38 cellular contexts compared by ENCODE assay signal in the genomic region with DNA sequence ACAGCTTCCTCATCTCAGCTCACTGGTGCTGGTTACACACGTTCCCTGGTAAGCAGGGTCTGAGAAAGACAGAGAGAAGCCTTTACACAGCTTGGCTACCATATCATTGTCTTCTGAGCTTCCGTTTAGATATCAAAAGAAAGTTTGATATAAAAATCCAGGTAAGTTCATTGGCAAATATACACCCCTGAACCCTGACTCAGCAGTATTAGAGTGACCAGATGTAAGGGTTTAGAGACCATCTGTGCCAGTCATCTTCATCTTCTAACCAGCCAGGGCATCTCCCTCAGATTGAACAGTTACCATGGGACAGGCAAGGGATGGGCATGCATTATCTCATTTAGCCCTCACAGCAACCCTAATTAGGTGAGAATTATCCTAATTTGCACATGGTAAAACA.
"Had no signal": no experiment of that assay in that cellular context is flagged by ENCODE, and none has a peak within 500 bp of the region (broad histone marks: within the 10 kb centered on the region; RNA-seq: fewer than 3 reads in every experiment).

No MANE protein-coding gene starts in this region.

- H3K9me3 ChIP-seq: ascending aorta had no signal

- H3K4me3 ChIP-seq: ascending aorta, cardiac muscle cell had no signal

- ATAC-seq: activated CD8-positive, alpha-beta T cell treated with anti-CD3 and anti-CD28 coated beads for 36 hours; activated naive CD8-positive, alpha-beta T cell treated with anti-CD3 and anti-CD28 coated beads, Interleukin-2, amount 50 U/mL, for 24 hours; activated T-cell treated with anti-CD3 and anti-CD28 coated beads, Interleukin-2, amount 50 U/mL, for 4 hours; activated T-cell treated with anti-CD3 and anti-CD28 coated beads, Interleukin-2, amount 50 U/mL, for 72 hours; activated T-helper 17 cell treated with anti-CD3 and anti-CD28 coated beads, Interleukin-2, amount 50 U/mL, for 72 hours had no signal

- H3K27me3 ChIP-seq: ascending aorta, cardiac muscle cell had no signal

- FAIRE-seq: bronchial epithelial cell, TTC549 had no signal

- H3K9me3 Mint-ChIP-seq: activated B cell treated with CpG ODN at 0.5 μM for 24 hours; activated CD4-positive, alpha-beta memory T cell treated with anti-CD3 and anti-CD28 coated beads for 36 hours; activated CD4-positive, alpha-beta T cell treated with anti-CD3 and anti-CD28 coated beads, Interleukin-2, amount 10 ng/mL, durations not matched to agents 24 days and 14 days; activated CD8-positive, alpha-beta T cell treated with anti-CD3 and anti-CD28 coated beads for 36 hours; activated naive CD4-positive, alpha-beta T cell treated with anti-CD3 and anti-CD28 coated beads for 36 hours; activated naive CD8-positive, alpha-beta T cell treated with anti-CD3 and anti-CD28 coated beads, Interleukin-2, amount 10 ng/mL, durations not matched to agents 7 days and 5 days; activated naive CD8-positive, alpha-beta T cell treated with anti-CD3 and anti-CD28 coated beads, Interleukin-2, amount 50 U/mL, for 24 hours; activated T-cell treated with anti-CD3 and anti-CD28 coated beads, Interleukin-2, amount 50 U/mL, for 72 hours; activated T-helper 1 cell treated with anti-CD3 and anti-CD28 coated beads, Interleukin-12 subunit alpha, Interleukin-12 subunit beta, Interleukin-2, Interleukin-4 antibody, amounts not matched to agents 30 ng/mL and 10 ng/mL and 1 ng/mL, durations not matched to agents 14 hours and 24 hours and 36 hours; activated T-helper 17 cell treated with anti-CD3 and anti-CD28 coated beads, Interleukin-2, amount 50 U/mL, for 72 hours; central memory CD8-positive, alpha-beta T cell; T-helper 1 cell treated with Interleukin-12 subunit alpha and Interleukin-12 subunit beta and Interleukin-4 antibody, amounts not matched to agents 30 μg/mL and 1 μg/mL, for 36 hours; T-helper 2 cell treated with Interferon-gamma antibody and Interleukin-4, amounts not matched to agents 5 μg/mL and 100 μg/mL, for 36 hours had no signal

- H3K27ac ChIP-seq: ascending aorta, cardiac muscle cell, VCaP had no signal

- DNase-seq: activated B cell treated with CpG ODN at 0.5 μM for 24 hours; activated CD4-positive, alpha-beta memory T cell treated with anti-CD3 and anti-CD28 coated beads for 36 hours; activated CD4-positive, alpha-beta T cell treated with anti-CD3 and anti-CD28 coated beads for 4 hours; activated CD4-positive, alpha-beta T cell treated with anti-CD3 and anti-CD28 coated beads, Interleukin-2, amount 10 ng/mL, durations not matched to agents 24 days and 14 days; activated CD4-positive, alpha-beta T cell treated with anti-CD3 and anti-CD28 coated beads, Interleukin-2, amount 50 U/mL, for 1 hour; activated CD4-positive, alpha-beta T cell treated with anti-CD3 and anti-CD28 coated beads, Interleukin-2, amount 50 U/mL, for 4 hours; activated CD4-positive, CD25-positive, alpha-beta regulatory T cell treated with anti-CD3 and anti-CD28 coated beads, Interleukin-2, amount 50 U/mL, for 72 hours; activated CD8-positive, alpha-beta memory T cell treated with anti-CD3 and anti-CD28 coated beads, Interleukin-2, amount 50 U/mL, for 4 hours; activated CD8-positive, alpha-beta T cell treated with anti-CD3 and anti-CD28 coated beads for 36 hours; activated effector memory CD4-positive, alpha-beta T cell treated with anti-CD3 and anti-CD28 coated beads, Interleukin-2, amount 50 U/mL, for 16 hours; activated gamma-delta T cell treated with Interleukin-2 at 50 U/mL for 16 hours; activated naive CD4-positive, alpha-beta T cell; activated naive CD4-positive, alpha-beta T cell treated with anti-CD3 and anti-CD28 coated beads for 36 hours; activated naive CD4-positive, alpha-beta T cell treated with anti-CD3 and anti-CD28 coated beads, Interleukin-2, amount 50 U/mL, for 16 hours; activated naive CD8-positive, alpha-beta T cell treated with anti-CD3 and anti-CD28 coated beads, Interleukin-2, amount 10 ng/mL, durations not matched to agents 7 days and 5 days; activated naive CD8-positive, alpha-beta T cell treated with anti-CD3 and anti-CD28 coated beads, Interleukin-2, amount 50 U/mL, for 24 hours; activated T-cell treated with anti-CD3 and anti-CD28 coated beads for 4 hours; activated T-cell treated with anti-CD3 and anti-CD28 coated beads, Interleukin-2, amount 50 U/mL, for 1 hour; activated T-cell treated with anti-CD3 and anti-CD28 coated beads, Interleukin-2, amount 50 U/mL, for 4 hours; activated T-cell treated with anti-CD3 and anti-CD28 coated beads, Interleukin-2, amount 50 U/mL, for 72 hours; amygdala; anterior cingulate cortex; caudate nucleus; cerebellar nuclear complex; T-helper 2 cell; T-helper 9 cell had no signal

- H3K27ac Mint-ChIP-seq: activated B cell treated with CpG ODN at 0.5 μM for 24 hours; activated CD4-positive, alpha-beta memory T cell treated with anti-CD3 and anti-CD28 coated beads for 36 hours; activated CD4-positive, alpha-beta T cell treated with anti-CD3 and anti-CD28 coated beads, Interleukin-2, amount 10 ng/mL, durations not matched to agents 24 days and 14 days; activated CD8-positive, alpha-beta T cell treated with anti-CD3 and anti-CD28 coated beads for 36 hours; activated naive CD4-positive, alpha-beta T cell treated with anti-CD3 and anti-CD28 coated beads for 36 hours; activated naive CD8-positive, alpha-beta T cell; activated naive CD8-positive, alpha-beta T cell treated with anti-CD3 and anti-CD28 coated beads, Interleukin-2, amount 10 ng/mL, durations not matched to agents 7 days and 5 days; activated naive CD8-positive, alpha-beta T cell treated with anti-CD3 and anti-CD28 coated beads, Interleukin-2, amount 50 U/mL, for 24 hours; activated T-cell treated with anti-CD3 and anti-CD28 coated beads, Interleukin-2, amount 50 U/mL, for 72 hours; activated T-helper 1 cell treated with anti-CD3 and anti-CD28 coated beads, Interleukin-12 subunit alpha, Interleukin-12 subunit beta, Interleukin-2, Interleukin-4 antibody, amounts not matched to agents 30 ng/mL and 10 ng/mL and 1 ng/mL, durations not matched to agents 14 hours and 24 hours and 36 hours; activated T-helper 17 cell treated with anti-CD3 and anti-CD28 coated beads, Interleukin-2, amount 50 U/mL, for 72 hours; brain; T-helper 1 cell treated with Interleukin-12 subunit alpha and Interleukin-12 subunit beta and Interleukin-4 antibody, amounts not matched to agents 30 μg/mL and 1 μg/mL, for 36 hours; T-helper 2 cell treated with Interferon-gamma antibody and Interleukin-4, amounts not matched to agents 5 μg/mL and 100 μg/mL, for 36 hours had no signal

- H3K4me1 ChIP-seq: ascending aorta had no signal

- H3K36me3 Mint-ChIP-seq: activated CD4-positive, alpha-beta memory T cell treated with anti-CD3 and anti-CD28 coated beads for 36 hours; activated naive CD8-positive, alpha-beta T cell; activated naive CD8-positive, alpha-beta T cell treated with anti-CD3 and anti-CD28 coated beads, Interleukin-2, amount 10 ng/mL, durations not matched to agents 7 days and 5 days; brain had no signal

- H3K36me3 ChIP-seq: ascending aorta, cardiac muscle cell had no signal
